ENCODE assay signal across 15 cellular contexts in the genomic region with DNA sequence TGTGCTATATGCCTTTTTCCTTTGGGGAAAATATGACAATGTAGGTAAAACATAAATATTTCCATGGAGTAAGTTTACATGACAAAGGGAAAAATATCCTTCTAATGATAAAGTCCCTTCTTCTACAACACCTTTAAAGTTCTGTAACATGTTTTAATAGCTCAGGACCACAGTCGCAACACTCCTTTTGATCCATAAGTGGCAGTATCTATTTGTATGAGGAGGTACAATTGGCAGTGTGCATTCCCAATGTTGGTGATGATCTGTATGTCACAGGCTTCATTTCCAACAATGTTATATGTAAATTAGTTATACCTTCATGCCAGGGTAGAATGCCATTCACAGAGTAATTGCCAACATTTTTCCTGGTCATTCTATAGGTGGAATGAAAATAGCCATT.
"Had no signal": no experiment of that assay in that cellular context is flagged by ENCODE, and none has a peak within 500 bp of the region (broad histone marks: within the 10 kb centered on the region; RNA-seq: fewer than 3 reads in every experiment).

No MANE protein-coding gene starts in this region.

- DNase-seq: activated CD4-positive, alpha-beta memory T cell treated with anti-CD3 and anti-CD28 coated beads for 36 hours; activated CD4-positive, alpha-beta T cell treated with anti-CD3 and anti-CD28 coated beads for 1 hour; activated T-cell treated with anti-CD3 and anti-CD28 coated beads for 4 hours; effector CD8-positive, alpha-beta T cell; heart left ventricle; left lung; nucleus accumbens; stimulated activated CD4-positive, alpha-beta T cell treated with anti-CD3 and anti-CD28 coated beads, Interleukin-4, amount 100 ng/mL, for 1 hour; stomach; trophoblast cell had no signal

- H3K27ac ChIP-seq: cardiac muscle cell, esophagus muscularis mucosa, gastroesophageal sphincter, heart left ventricle, left lung, stomach, vagina had no signal

- ATAC-seq: gastroesophageal sphincter, heart left ventricle, left lung, sciatic nerve had no signal
